In the genomic region with DNA sequence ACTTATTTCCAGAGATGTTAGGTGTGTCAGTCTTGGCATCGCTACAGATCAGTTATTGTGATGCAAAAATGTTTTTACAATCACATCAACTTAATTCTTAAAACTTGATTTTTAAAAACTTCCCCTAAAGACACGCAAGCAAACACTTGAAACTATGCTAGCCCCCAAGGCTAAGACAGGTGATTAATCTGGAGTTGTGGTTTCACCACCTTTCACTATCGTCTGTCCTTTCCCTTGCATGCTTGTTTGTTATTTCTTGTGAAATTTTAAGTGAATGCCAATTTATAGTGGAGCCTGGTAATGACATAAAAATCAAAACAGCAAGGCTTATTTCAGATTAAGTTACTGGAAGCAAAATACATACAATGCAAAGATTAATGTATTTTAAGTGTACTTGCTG, we compare ENCODE assay signal across 24 cellular contexts.
"Had no signal": no experiment of that assay in that cellular context is flagged by ENCODE, and none has a peak within 500 bp of the region (broad histone marks: within the 10 kb centered on the region; RNA-seq: fewer than 3 reads in every experiment).

No MANE protein-coding gene starts in this region.

- H3K36me3 Mint-ChIP-seq: activated naive CD8-positive, alpha-beta T cell treated with anti-CD3 and anti-CD28 coated beads for 36 hours; mesothelial cell of epicardium; stimulated activated memory B cell treated with anti-CD40 and anti-IgM and Interleukin-4, amounts not matched to agents 10 μg/mL and 1 μg/mL and 100 μg/mL, for 72 hours had no signal

- H3K9me3 Mint-ChIP-seq: activated T-cell treated with anti-CD3 and anti-CD28 coated beads, Interleukin-2, amount 50 U/mL, for 24 hours; activated T-helper 2 cell treated with anti-CD3 and anti-CD28 coated beads, Interferon-gamma antibody, Interleukin-2, Interleukin-4, amounts not matched to agents 10 μg/mL and 5 μg/mL and 100 μg/mL, durations not matched to agents 14 hours and 24 hours and 36 hours; central memory CD8-positive, alpha-beta T cell; stimulated activated memory B cell treated with anti-CD40 and anti-IgM and Interleukin-4, amounts not matched to agents 10 μg/mL and 1 μg/mL and 100 μg/mL, for 72 hours had no signal

- H3K27me3 Mint-ChIP-seq: activated naive CD8-positive, alpha-beta T cell treated with anti-CD3 and anti-CD28 coated beads for 36 hours; stimulated activated memory B cell treated with anti-CD40 and anti-IgM and Interleukin-4, amounts not matched to agents 10 μg/mL and 1 μg/mL and 100 μg/mL, for 72 hours had no signal

- H3K4me3 Mint-ChIP-seq: activated B cell treated with CpG ODN at 0.5 μM for 24 hours; activated CD4-positive, alpha-beta T cell treated with anti-CD3 and anti-CD28 coated beads for 36 hours; activated naive CD8-positive, alpha-beta T cell treated with anti-CD3 and anti-CD28 coated beads for 36 hours; activated T-cell treated with anti-CD3 and anti-CD28 coated beads, Interleukin-2, amount 50 U/mL, for 24 hours; central memory CD8-positive, alpha-beta T cell; mesothelial cell of epicardium; naive thymus-derived CD8-positive, alpha-beta T cell; stimulated activated memory B cell treated with anti-CD40 and anti-IgM and Interleukin-4, amounts not matched to agents 10 μg/mL and 1 μg/mL and 100 μg/mL, for 72 hours had no signal

- H3K27ac ChIP-seq: breast epithelium, lower lobe of right lung, transverse colon had no signal

- DNase-seq: activated B cell treated with CpG ODN at 0.5 μM for 24 hours; activated CD4-positive, alpha-beta T cell treated with anti-CD3 and anti-CD28 coated beads for 36 hours; activated CD4-positive, alpha-beta T cell treated with anti-CD3 and anti-CD28 coated beads, Interleukin-2, amount 50 U/mL, for 4 hours; activated CD8-positive, alpha-beta memory T cell treated with anti-CD3 and anti-CD28 coated beads for 24 hours; activated CD8-positive, alpha-beta memory T cell treated with anti-CD3 and anti-CD28 coated beads, Interleukin-2, amount 50 U/mL, for 4 hours; activated naive CD4-positive, alpha-beta T cell; activated naive CD8-positive, alpha-beta T cell treated with anti-CD3 and anti-CD28 coated beads for 36 hours; activated T-cell treated with anti-CD3 and anti-CD28 coated beads, Interleukin-2, amount 50 U/mL, for 24 hours; erythroblast; foreskin fibroblast; kidney; lower lobe of right lung; naive thymus-derived CD8-positive, alpha-beta T cell; small intestine; stimulated activated CD4-positive, alpha-beta T cell treated with anti-CD3 and anti-CD28 coated beads, Interleukin-2, amount 100 ng/mL, for 24 hours; T1000; transverse colon had no signal

- H3K9me3 ChIP-seq: breast epithelium, lower lobe of right lung, transverse colon had no signal

- H3K27ac Mint-ChIP-seq: activated B cell treated with CpG ODN at 0.5 μM for 24 hours; activated CD4-positive, alpha-beta T cell treated with anti-CD3 and anti-CD28 coated beads for 36 hours; activated naive CD8-positive, alpha-beta T cell treated with anti-CD3 and anti-CD28 coated beads for 36 hours; activated T-cell treated with anti-CD3 and anti-CD28 coated beads, Interleukin-2, amount 50 U/mL, for 24 hours; activated T-helper 2 cell treated with anti-CD3 and anti-CD28 coated beads, Interferon-gamma antibody, Interleukin-2, Interleukin-4, amounts not matched to agents 10 μg/mL and 5 μg/mL and 100 μg/mL, durations not matched to agents 14 hours and 24 hours and 36 hours; mesothelial cell of epicardium; naive thymus-derived CD8-positive, alpha-beta T cell; stimulated activated memory B cell treated with anti-CD40 and anti-IgM and Interleukin-4, amounts not matched to agents 10 μg/mL and 1 μg/mL and 100 μg/mL, for 72 hours had no signal

- H3K4me3 ChIP-seq: breast epithelium, lower lobe of right lung, transverse colon had no signal

- H3K4me1 Mint-ChIP-seq: activated B cell treated with CpG ODN at 0.5 μM for 24 hours; activated CD4-positive, alpha-beta T cell treated with anti-CD3 and anti-CD28 coated beads for 36 hours; activated naive CD8-positive, alpha-beta T cell treated with anti-CD3 and anti-CD28 coated beads for 36 hours; central memory CD8-positive, alpha-beta T cell; naive thymus-derived CD8-positive, alpha-beta T cell had no signal

- H3K36me3 ChIP-seq: breast epithelium, lower lobe of right lung, transverse colon had no signal

- ATAC-seq: activated CD4-positive, alpha-beta T cell treated with anti-CD3 and anti-CD28 coated beads for 36 hours; left lobe of liver; lower lobe of right lung; naive thymus-derived CD8-positive, alpha-beta T cell; sciatic nerve; stimulated activated memory B cell treated with anti-CD40 and anti-IgM and Interleukin-4, amounts not matched to agents 10 μg/mL and 1 μg/mL and 100 μg/mL, for 72 hours had no signal

- H3K4me1 ChIP-seq: breast epithelium, lower lobe of right lung, transverse colon had no signal

- H3K27me3 ChIP-seq: breast epithelium, transverse colon had no signal
